In the genomic region with DNA sequence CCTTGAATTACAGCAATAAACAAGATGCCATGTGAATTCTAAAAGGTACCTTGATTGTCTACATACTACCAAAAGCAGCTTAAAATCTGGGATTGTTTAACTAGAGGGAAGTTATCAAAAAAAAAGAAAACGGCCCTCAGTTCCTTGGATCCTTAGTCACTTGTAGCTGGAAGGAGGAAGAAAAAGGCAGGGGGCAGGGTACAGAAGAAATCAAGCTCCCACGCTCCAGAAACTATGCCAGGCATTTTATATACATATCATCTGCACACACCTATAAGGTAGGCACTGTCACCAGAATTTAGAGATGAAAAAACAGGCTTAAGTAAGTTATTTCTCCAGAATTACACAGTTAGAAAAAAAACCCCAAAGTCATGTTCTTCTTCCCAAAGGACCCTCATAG, we compare ENCODE assay signal across 23 cellular contexts.
"Had no signal": no experiment of that assay in that cellular context is flagged by ENCODE, and none has a peak within 500 bp of the region (broad histone marks: within the 10 kb centered on the region; RNA-seq: fewer than 3 reads in every experiment).

No MANE protein-coding gene starts in this region.

- H3K9me3 ChIP-seq: esophagus muscularis mucosa, gastroesophageal sphincter had no signal

- H3K4me1 ChIP-seq: esophagus muscularis mucosa, foreskin keratinocyte, gastroesophageal sphincter, heart left ventricle, left lung, lower lobe of right lung had no signal

- FAIRE-seq: colon, endothelial cell of umbilical vein, frontal cortex, kidney had no signal

- H3K27ac ChIP-seq: coronary artery, esophagus muscularis mucosa, foreskin keratinocyte, gastroesophageal sphincter, heart left ventricle, hepatocyte, left lung, lower lobe of right lung had no signal

- H3K4me2 ChIP-seq: hepatocyte had no signal

- H2AFZ ChIP-seq: hepatocyte had no signal

- H3K36me3 ChIP-seq: esophagus muscularis mucosa, heart left ventricle, left lung, lower lobe of right lung had no signal

- H3K27me3 ChIP-seq: dorsolateral prefrontal cortex, esophagus muscularis mucosa, foreskin keratinocyte, gastroesophageal sphincter, heart left ventricle, hepatocyte, left lung had no signal

- ATAC-seq: foreskin keratinocyte, gastroesophageal sphincter, heart left ventricle, left lung, left ventricle myocardium superior, lower lobe of right lung, mucosa of descending colon had no signal

- H3K4me3 ChIP-seq: coronary artery, dorsolateral prefrontal cortex, esophagus muscularis mucosa, gastroesophageal sphincter, heart left ventricle, hepatocyte, left lung, lower lobe of right lung, mucosa of descending colon had no signal

- H3K79me2 ChIP-seq: hepatocyte had no signal

- DNase-seq: dermis blood vessel endothelial cell; dorsolateral prefrontal cortex; effector CD4-positive, alpha-beta T cell; effector memory CD4-positive, alpha-beta T cell; foreskin keratinocyte; heart left ventricle; hypothalamus; immature natural killer cell; islet precursor cell; kidney; kidney glomerular epithelial cell; left lung; left ventricle myocardium superior; lower lobe of right lung; mesenchymal stem cell; mucosa of descending colon had no signal
